8 cellular contexts compared by ENCODE assay signal in genomic region chr2:130181880-130182682, GRCh38. TPM values are rescaled to one million over a fixed set of nuclear protein-coding genes. Genes with fewer than 3 reads are reported as not detected.
DNase-seq lines count a peak whose midpoint lies in the region; ATAC-seq and TF ChIP-seq lines count a peak whose summit lies in the region.
"Not testable (repeated sequence)": the region's sequence is repeated elsewhere in the genome, so short reads cannot be mapped to it uniquely, and the experiment has no call there.

MZT2B (plus strand) TSS chr2:130182262; CDS start chr2:130182283, 21 bp downstream.

- not testable (repeated sequence) for H3K36me3 Mint-ChIP-seq in natural killer cell

- DNase-seq in ELF-1 (ENCODE audit: low read depth, low spot score) (peak; percentile 91), GOT3 (lab: John Stamatoyannopoulos, UW) (peak; percentile 75), LHCN-M2 (ENCODE audit: low read depth) (peak; percentile 79), RPMI7951 (ENCODE audit: low read depth) (peak; percentile 86), fibroblast of mammary gland (ENCODE audit: low read depth) (peak; percentile 77), natural killer cell (peak; percentile 90)
- DNase-seq in activated T-helper 1 cell treated with anti-CD3 and anti-CD28 coated beads, Interleukin-2, amount 50 U/mL, for 16 hours (ENCODE audit: low read depth in 1 of 2, low spot score in 1 of 2) = peak; percentile 84 to 89
- DNase-seq in stimulated activated naive CD4-positive, alpha-beta T cell treated with Interleukin-2 at 50 U/mL for 16 hours (lab: John Stamatoyannopoulos, UW) = peak; percentile 88

- peak within 1 kb of the TSS; percentile 89 for H3K4me3 Mint-ChIP-seq in natural killer cell

- H3K27ac Mint-ChIP-seq in natural killer cell = peak within 1 kb of the TSS; percentile 87 to 91

- H3K9me3 Mint-ChIP-seq in natural killer cell = not testable (repeated sequence)

- TF ChIP-seq CTCF in fibroblast of mammary gland (conservative IDR thresholded peaks at IDR 0.05; ENCODE audit: control insufficient read depth, insufficient read depth, low read depth, low read length) (peak; percentile 14), natural killer cell (IDR thresholded peaks at IDR 0.05) (peak; percentile 90)

- not testable (repeated sequence) for H3K27me3 Mint-ChIP-seq in natural killer cell (ENCODE audit: low read depth in 2 of 2)

- H3K4me3 ChIP-seq in fibroblast of mammary gland (ENCODE audit: control insufficient read depth, low read depth, low read length) = peak within 1 kb of the TSS; percentile 86

- H3K4me1 Mint-ChIP-seq in natural killer cell = peaks cover 16 to 28% of the 10 kb centered on the region in 2 donors

- ATAC-seq in natural killer cell = peak; percentile 82 to 93 (median 83)

- intact Hi-C loops in natural killer cell (cut with micrococcal nuclease) = loop anchor here (1.0 kb wide), 1 partner anchor 160 kb away; the partner anchor contains the start of gene IMP4

RNA-seq across cellular contexts. Expression of gene MZT2B, which starts in this region (rescaled TPM):
- total RNA-seq in LHCN-M2 (2014; rRNA removed) = 157 and 161 TPM in 2 replicates
- 354 TPM for polyA plus RNA-seq in LHCN-M2 (2012)
- total RNA-seq in RPMI7951 (2014; rRNA removed; shearing (Covaris generic)) = 192 and 258 TPM in 2 replicates
- 100 to 1,000 TPM; 101 to 152 (median 133) TPM for total RNA-seq in natural killer cell

Comparison
In these comparisons a context has a peak if more than half of its experiments do, and no peak if none do; other contexts are left out.
1. Peak in every context shown above with its lines: DNase-seq, ATAC-seq and H3K4me3 ChIP-seq.